2 cellular contexts compared by ENCODE assay signal in genomic region chr18:67771271-67771670, GRCh38.
A peak's percentile ranks its signal among the peaks of the same experiment; 100 is the strongest.
TF ChIP-seq lines count a peak whose summit lies in the region.

No MANE protein-coding gene starts in this region.

TF ChIP-seq in IMR-90, 13 proteins besides CTCF, POLR2A, EP300 and RAD21 (continued from another document):
- no peak for TF ChIP-seq SMC3 (IDR thresholded peaks at IDR 0.05; ENCODE audit: low read depth, low read length)
- TF ChIP-seq NFE2L2 (IDR thresholded peaks at IDR 0.05; ENCODE audit: low read depth, low read length) = peak; percentile 97
- no peak for TF ChIP-seq RCOR1 (IDR thresholded peaks at IDR 0.05; ENCODE audit: insufficient replicate concordance, low read length)
- no peak for TF ChIP-seq USF2 (IDR thresholded peaks at IDR 0.05; ENCODE audit: low read depth, low read length)
- TF ChIP-seq, protein P1, sequence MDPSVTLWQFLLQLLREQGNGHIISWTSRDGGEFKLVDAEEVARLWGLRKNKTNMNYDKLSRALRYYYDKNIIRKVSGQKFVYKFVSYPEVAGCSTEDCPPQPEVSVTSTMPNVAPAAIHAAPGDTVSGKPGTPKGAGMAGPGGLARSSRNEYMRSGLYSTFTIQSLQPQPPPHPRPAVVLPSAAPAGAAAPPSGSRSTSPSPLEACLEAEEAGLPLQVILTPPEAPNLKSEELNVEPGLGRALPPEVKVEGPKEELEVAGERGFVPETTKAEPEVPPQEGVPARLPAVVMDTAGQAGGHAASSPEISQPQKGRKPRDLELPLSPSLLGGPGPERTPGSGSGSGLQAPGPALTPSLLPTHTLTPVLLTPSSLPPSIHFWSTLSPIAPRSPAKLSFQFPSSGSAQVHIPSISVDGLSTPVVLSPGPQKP (IDR thresholded peaks at IDR 0.05; ENCODE audit: borderline replicate concordance, low read depth, low read length) = no peak
- no peak for TF ChIP-seq BHLHE40 (IDR thresholded peaks at IDR 0.05; ENCODE audit: low read depth, low read length)
- peak; percentile 64 for TF ChIP-seq FOS (IDR thresholded peaks at IDR 0.05; ENCODE audit: low read depth, low read length)
- no peak for TF ChIP-seq CHD1 (IDR thresholded peaks at IDR 0.05; ENCODE audit: low read depth, low read length)
- no peak for TF ChIP-seq MAZ (IDR thresholded peaks at IDR 0.05; ENCODE audit: borderline replicate concordance, low read depth, low read length)
- TF ChIP-seq CEBPB (IDR thresholded peaks at IDR 0.05; ENCODE audit: low read depth, low read length) = no peak
TF ChIP-seq in IMR-90: peak in this region for 3.

TF ChIP-seq in GM12878, 131 proteins besides CTCF, POLR2A, EP300 and RAD21 (continued from another document):
- TF ChIP-seq HDAC6 (IDR thresholded peaks at IDR 0.05; ENCODE audit: unreplicated experiment) = no peak
- TF ChIP-seq SMC3 (IDR thresholded peaks at IDR 0.05; ENCODE audit: borderline replicate concordance, low read length) = no peak
- TF ChIP-seq PAX5 (IDR thresholded peaks at IDR 0.05; ENCODE audit: borderline replicate concordance, low read depth, low read length) = no peak
- TF ChIP-seq RBBP5 (conservative IDR thresholded peaks at IDR 0.05) = no peak
- TF ChIP-seq PAX8 (IDR thresholded peaks at IDR 0.05) = no peak
- TF ChIP-seq EGR1 (IDR thresholded peaks at IDR 0.05; ENCODE audit: borderline replicate concordance in 1 of 2, low read depth in 2 of 2, low read length in 2 of 2) = no peak
- no peak for TF ChIP-seq STAT3 (IDR thresholded peaks at IDR 0.05; ENCODE audit: low read depth, low read length)
- TF ChIP-seq ZNF622 (IDR thresholded peaks at IDR 0.05) = no peak
- TF ChIP-seq HCFC1 (IDR thresholded peaks at IDR 0.05; ENCODE audit: low read length) = no peak
- no peak for TF ChIP-seq JUNB (IDR thresholded peaks at IDR 0.05)
